In the genomic region with DNA sequence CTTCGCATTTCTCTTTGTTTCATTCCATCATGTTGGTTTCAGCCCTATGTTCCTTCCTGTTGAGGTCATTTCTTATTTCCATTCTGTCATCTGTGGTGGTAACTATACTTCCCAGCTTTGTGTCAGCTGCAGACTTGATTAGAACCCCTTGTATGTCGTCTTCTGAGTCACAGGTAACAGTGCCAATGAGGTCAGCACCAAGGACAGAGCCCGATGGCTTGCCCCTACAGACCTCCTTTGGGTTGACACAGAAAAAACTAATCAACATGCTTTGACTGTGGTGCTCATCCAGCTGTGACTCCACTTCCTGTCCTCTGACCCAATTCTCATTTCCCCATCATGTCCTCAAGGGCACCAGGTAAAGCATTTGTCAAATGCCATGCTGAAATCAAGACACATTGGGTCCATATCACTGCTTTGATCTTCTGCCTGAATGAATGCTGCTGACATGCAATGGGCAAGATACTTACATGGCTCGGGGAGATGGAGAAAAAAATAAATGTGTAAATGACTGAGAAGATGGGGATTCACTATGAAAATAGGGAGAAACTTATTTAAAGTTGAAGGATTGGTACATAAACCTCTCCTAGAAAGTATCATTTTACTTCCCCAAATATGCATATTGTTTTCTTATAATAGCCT, we compare ENCODE assay signal across 9 cellular contexts. TPM values are rescaled to one million over a fixed set of nuclear protein-coding genes. Genes with fewer than 3 reads are reported as not detected.
DNase-seq lines count a peak whose midpoint lies in the region; ATAC-seq, FAIRE-seq and TF ChIP-seq lines count a peak whose summit lies in the region.
"Had no signal": no experiment of that assay in that cellular context is flagged by ENCODE, and none has a peak within 500 bp of the region (broad histone marks: within the 10 kb centered on the region; RNA-seq: fewer than 3 reads in every experiment).

No MANE protein-coding gene starts in this region.

- TF ChIP-seq CTCF in LNCaP clone FGC (IDR thresholded peaks at IDR 0.05; ENCODE audit: control insufficient read depth, extremely low read depth, insufficient read depth) (no peak), K562 (IDR thresholded peaks at IDR 0.05 in 2 of 3, conservative IDR thresholded peaks at IDR 0.05 in 1 of 3; ENCODE audit: insufficient read depth in 2 of 3, low read depth in 1 of 3, low read length in 3 of 3) (no peak), osteoblast (IDR thresholded peaks at IDR 0.05; ENCODE audit: extremely low read depth, low read depth, low read length) (no peak), dorsolateral prefrontal cortex (IDR thresholded peaks at IDR 0.05 in 54 of 56, conservative IDR thresholded peaks at IDR 0.05 in 2 of 56; ENCODE audit: low read depth in 1 of 56, partially characterized antibody in 56 of 56) (no peak)

- H3K4me1 Mint-ChIP-seq in activated CD8-positive, alpha-beta memory T cell treated with anti-CD3 and anti-CD28 coated beads, Interleukin-2, amount 10 ng/mL, durations not matched to agents 7 days and 5 days: no peaks in the 10 kb centered on the region
- H3K4me1 Mint-ChIP-seq: nephron had no signal

- DNase-seq in activated CD8-positive, alpha-beta memory T cell treated with anti-CD3 and anti-CD28 coated beads, Interleukin-2, amount 10 ng/mL, durations not matched to agents 7 days and 5 days: peak; percentile 51
- DNase-seq in activated CD8-positive, alpha-beta memory T cell treated with anti-CD3 and anti-CD28 coated beads, Interleukin-2, amount 50 U/mL, for 4 hours: no peak
- peak; percentile 13 for DNase-seq in LNCaP clone FGC (ENCODE audit: low read depth)
- DNase-seq in K562 (ENCODE audit: extremely low read depth in 1 of 4, low spot score in 3 of 4): peak; percentile 15 to 32 (median 17)
- peak; percentile 90 for DNase-seq in osteoblast (ENCODE audit: insufficient read length, low spot score, missing footprints)
- DNase-seq in dorsolateral prefrontal cortex: no peak

- no peak for TF ChIP-seq RAD21 in K562 (CRISPR knock-in tag; conservative IDR thresholded peaks at IDR 0.05 in 1 of 2, IDR thresholded peaks at IDR 0.05 in 1 of 2)

- H3K4me3 Mint-ChIP-seq in activated CD8-positive, alpha-beta memory T cell treated with anti-CD3 and anti-CD28 coated beads, Interleukin-2, amount 10 ng/mL, durations not matched to agents 7 days and 5 days: no peak overlapping the region
- H3K4me3 Mint-ChIP-seq: nephron had no signal

- intact Hi-C loops in K562 (cut with micrococcal nuclease) (no loop called here), dorsolateral prefrontal cortex (cut with DNase I) (no loop called here)

- no peak for TF ChIP-seq POLR2A in K562 (conservative IDR thresholded peaks at IDR 0.05)

- FAIRE-seq in K562 (lab: Jason Lieb, UNC): no peak

- H3K36me3 Mint-ChIP-seq in activated CD8-positive, alpha-beta memory T cell treated with anti-CD3 and anti-CD28 coated beads, Interleukin-2, amount 10 ng/mL, durations not matched to agents 7 days and 5 days: no peaks in the 10 kb centered on the region

- H3K79me2 ChIP-seq in K562 (ENCODE audit: control insufficient read depth, insufficient read depth, low read length): no peaks in the 10 kb centered on the region
- H3K79me2 ChIP-seq in osteoblast (ENCODE audit: insufficient read depth, low read length): no peaks in the 10 kb centered on the region

- H3K27ac Mint-ChIP-seq in activated CD8-positive, alpha-beta memory T cell treated with anti-CD3 and anti-CD28 coated beads, Interleukin-2, amount 10 ng/mL, durations not matched to agents 7 days and 5 days: no peak overlapping the region
- H3K27ac Mint-ChIP-seq: nephron had no signal

- H3K9ac ChIP-seq in K562 (ENCODE audit: insufficient read depth in 1 of 2, low read depth in 2 of 2, low read length in 2 of 2): no peak overlapping the region

- no peaks in the 10 kb centered on the region for H3K9me3 Mint-ChIP-seq in activated CD8-positive, alpha-beta memory T cell treated with anti-CD3 and anti-CD28 coated beads, Interleukin-2, amount 10 ng/mL, durations not matched to agents 7 days and 5 days (ENCODE audit: low read depth)
- H3K9me3 Mint-ChIP-seq: nephron had no signal

- H3K4me3 ChIP-seq in LNCaP clone FGC (ENCODE audit: low read depth, low read length): no peak overlapping the region
- no peak overlapping the region for H3K4me3 ChIP-seq in K562
- no peak overlapping the region for H3K4me3 ChIP-seq in osteoblast (ENCODE audit: insufficient read depth, low read length)
- H3K4me3 ChIP-seq in dorsolateral prefrontal cortex: no peak overlapping the region

- H3K36me3 ChIP-seq in K562 (ENCODE audit: control insufficient read depth, insufficient read depth, low read length) (no peaks in the 10 kb centered on the region), osteoblast (ENCODE audit: insufficient read depth, low read length) (no peaks in the 10 kb centered on the region)

- WGBS in K562 (ENCODE audit: insufficient coverage, low coverage, missing lambda C conversion rate): 3% methylated on average over 4 of the region's 4 CpGs

- no peak for ATAC-seq in activated CD8-positive, alpha-beta memory T cell treated with anti-CD3 and anti-CD28 coated beads, Interleukin-2, amount 10 ng/mL, durations not matched to agents 7 days and 5 days
- no peak for ATAC-seq in K562
- ATAC-seq in HG03139 (IDR thresholded peaks at IDR 0.05; ENCODE audit: unreplicated experiment): no peak
- no peak for ATAC-seq in GM21619 (IDR thresholded peaks at IDR 0.05; ENCODE audit: unreplicated experiment)

- in situ Hi-C loops in K562 (cut with MboI): no loop called here

- H3K27me3 ChIP-seq in K562 (ENCODE audit: control insufficient read depth in 2 of 2, insufficient read depth in 2 of 2, low read length in 2 of 2) (peaks cover 0 to 6% of the 10 kb centered on the region in 2 experiments; a peak in 1 of 5 replicates), osteoblast (ENCODE audit: insufficient read depth, low read length) (no peaks in the 10 kb centered on the region), dorsolateral prefrontal cortex (peaks cover 0 to 27% (median 0%) of the 10 kb centered on the region in 45 donors)

- H2AFZ ChIP-seq in K562 (ENCODE audit: low read depth, low read length) (no peak overlapping the region), osteoblast (ENCODE audit: low read length) (no peak overlapping the region)

- no peaks in the 10 kb centered on the region for H3K9me1 ChIP-seq in K562 (ENCODE audit: control insufficient read depth, insufficient read depth, low read length)

- no TSS peak for BruUV-seq in K562 (replicated peaks; lab: Mats Ljungman, UMichigan)

- H3K4me2 ChIP-seq in K562 (ENCODE audit: insufficient read depth, low read length) (no peak overlapping the region), osteoblast (ENCODE audit: insufficient read depth, low read length) (no peak overlapping the region)

- peaks cover 20% of the 10 kb centered on the region for H3K27me3 Mint-ChIP-seq in activated CD8-positive, alpha-beta memory T cell treated with anti-CD3 and anti-CD28 coated beads, Interleukin-2, amount 10 ng/mL, durations not matched to agents 7 days and 5 days

- POLR2A ChIA-PET in K562 (lab: Yijun Ruan, JAX): interaction anchor here (0.9 kb wide), 1 partner anchor 11 kb away, joined by 4 read pairs; no protein-coding TSS in a partner anchor

- no peak overlapping the region for H3K27ac ChIP-seq in K562 (ENCODE audit: extremely low read depth, low read depth, low read length)
- no peak overlapping the region for H3K27ac ChIP-seq in osteoblast (ENCODE audit: low read depth, low read length)
- no peak overlapping the region for H3K27ac ChIP-seq in dorsolateral prefrontal cortex

- CTCF ChIA-PET in activated CD8-positive, alpha-beta memory T cell treated with anti-CD3 and anti-CD28 coated beads, Interleukin-2, amount 10 ng/mL, durations not matched to agents 7 days and 5 days (lab: Charles Lee): interaction anchor here (2.0 kb wide), 1 partner anchor 10 kb away, joined by 7 read pairs; no protein-coding TSS in a partner anchor
- CTCF ChIA-PET in K562 (lab: Yijun Ruan, JAX; ENCODE audit: low intra/inter-chr PET ratio): no interaction called here

- H4K20me1 ChIP-seq in K562 (replicated peaks; ENCODE audit: control insufficient read depth, insufficient read depth, low read length) (no peaks in the 10 kb centered on the region; the same call in 1 of the 2 replicates), osteoblast (ENCODE audit: insufficient read depth, low read length) (no peaks in the 10 kb centered on the region)

- H3K9me3 ChIP-seq in K562 (replicated peaks; ENCODE audit: control insufficient read depth, insufficient read depth, low read depth, low read length): no peaks in the 10 kb centered on the region
- no peaks in the 10 kb centered on the region for H3K9me3 ChIP-seq in osteoblast (ENCODE audit: low read depth, low read length)

- TF ChIP-seq EP300 in K562 (IDR thresholded peaks at IDR 0.05; ENCODE audit: low read length): no peak

- H3K4me1 ChIP-seq in K562 (replicated peaks in 1 of 2; ENCODE audit: control insufficient read depth in 2 of 2, insufficient read depth in 2 of 2, low read length in 2 of 2): no peaks in the 10 kb centered on the region
- H3K4me1 ChIP-seq in osteoblast (ENCODE audit: insufficient read depth, low read length): no peaks in the 10 kb centered on the region

TF ChIP-seq in K562, 482 proteins besides CTCF, POLR2A, EP300 and RAD21 (continues in another document):
- TF ChIP-seq ZNF76 (CRISPR knock-in tag; IDR thresholded peaks at IDR 0.05; ENCODE audit: borderline replicate concordance) (no peak), ZNF644 (tag; IDR thresholded peaks at IDR 0.05; ENCODE audit: low read depth) (0 out of 2 replicates have a peak, but pooled peaks have one; percentile 27)

RNA-seq across cellular contexts. Expression of gene CRTAC1, which starts 25.6 kb away (rescaled TPM):
- not detected for total RNA-seq in activated CD8-positive, alpha-beta memory T cell treated with anti-CD3 and anti-CD28 coated beads, Interleukin-2, amount 10 ng/mL, durations not matched to agents 7 days and 5 days
- not detected in 2 replicates for total RNA-seq in K562 (2011; cell fraction: chromatin; rRNA removed; ENCODE audit: low replicate concordance)
- not detected in 2 replicates for total RNA-seq in K562 (2011; cell fraction: nucleolus; rRNA removed)
- total RNA-seq in K562 (2011; cell fraction: nucleoplasm; rRNA removed): not detected in 2 replicates
- total RNA-seq in K562 (2014; rRNA removed) (not detected in 2 replicates), K562 (2014; rRNA removed; fragmentation: Illumina TruSeq; extraction: Trizol) (not detected in 2 replicates), K562 (2015; rRNA removed; fragmentation: Illumina TruSeq; extraction: Trizol) (not detected in 2 replicates), K562 (2021) (0.09 TPM in 1 of 2 replicates, not detected in the other), osteoblast (not detected in 2 replicates), dorsolateral prefrontal cortex (10 to 100 TPM; 13.6 to 61.1 (median 37.8) TPM)
- polyA plus RNA-seq in K562 (2011; rRNA removed) (not detected in 2 replicates), K562 (2014; fragmentation: Illumina TruSeq; extraction: Trizol) (not detected in 2 replicates), K562 (2014; fragmentation: Nextera tagmentation; extraction: Ambion mirVana) (not detected), K562 (2014; rRNA removed) (not detected in 2 replicates)
- not detected in 2 replicates for polyA plus RNA-seq in K562 (2011; cell fraction: cytosol; rRNA removed)
- polyA plus RNA-seq in K562 (2011; cell fraction: nucleus; rRNA removed): 0.06 TPM in 1 of 2 replicates, not detected in the other
- polyA plus RNA-seq in K562 (2012): 0.07 TPM in 1 of 2 replicates, not detected in the other
- not detected in 2 replicates for polyA minus RNA-seq in K562 (2011; rRNA and poly(A)+ RNA removed)
- not detected in 2 replicates for polyA minus RNA-seq in K562 (2011; cell fraction: cytosol; rRNA and poly(A)+ RNA removed)
- polyA minus RNA-seq in K562 (2011; cell fraction: nucleus; rRNA and poly(A)+ RNA removed): not detected in 2 replicates

Comparison
In these comparisons a context has a peak if more than half of its experiments do, and no peak if none do; other contexts are left out.
1. DNase-seq: peak in activated CD8-positive, alpha-beta memory T cell treated with anti-CD3 and anti-CD28 coated beads, Interleukin-2, amount 10 ng/mL, durations not matched to agents 7 days and 5 days (single experiment), LNCaP clone FGC (single experiment), K562 (4 of 4) and osteoblast (single experiment); none in activated CD8-positive, alpha-beta memory T cell treated with anti-CD3 and anti-CD28 coated beads, Interleukin-2, amount 50 U/mL, for 4 hours (single experiment) and dorsolateral prefrontal cortex (0 of 10).
2. RNA of gene CRTAC1, which starts 25.6 kb away (total RNA-seq): 13.6 to 61.1 TPM in dorsolateral prefrontal cortex; not detected in activated CD8-positive, alpha-beta memory T cell treated with anti-CD3 and anti-CD28 coated beads, Interleukin-2, amount 10 ng/mL, durations not matched to agents 7 days and 5 days, 0.09 TPM in K562 and not detected in osteoblast; every median in the first group is over 10 times any median in the second.